ENCODE assay signal across 21 cellular contexts in the genomic region with DNA sequence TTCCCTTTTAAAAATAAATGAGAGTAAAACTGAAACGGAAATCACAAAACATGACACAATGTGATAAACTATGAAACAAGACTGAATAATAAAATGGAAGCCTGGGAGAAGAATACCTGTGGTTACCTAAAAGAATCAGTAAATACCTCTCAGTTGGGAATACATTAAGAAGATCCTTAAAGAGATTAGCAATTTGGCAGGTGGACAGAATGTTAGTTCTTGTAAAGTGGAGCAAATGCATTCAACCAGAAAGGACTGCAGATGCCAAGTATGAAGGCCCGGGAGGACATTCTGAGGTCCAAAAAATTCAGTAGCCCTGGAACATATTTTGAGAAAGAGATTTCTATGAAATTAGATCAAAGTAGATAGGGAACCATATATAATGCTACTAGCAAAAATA.
A peak's percentile ranks its signal among the peaks of the same experiment; 100 is the strongest.
DNase-seq lines count a peak whose midpoint lies in the region; ATAC-seq and TF ChIP-seq lines count a peak whose summit lies in the region.
"Had no signal": no experiment of that assay in that cellular context is flagged by ENCODE, and none has a peak within 500 bp of the region (broad histone marks: within the 10 kb centered on the region; RNA-seq: fewer than 3 reads in every experiment).

No MANE protein-coding gene starts in this region.

- no peak overlapping the region for H3K4me3 ChIP-seq in thyroid gland (replicated peaks in 1 of 3)
- no peak overlapping the region for H3K4me3 ChIP-seq in WERI-Rb-1 (ENCODE audit: low read depth, low read length)
- H3K4me3 ChIP-seq: GM12878, SK-N-MC had no signal

- peak; percentile 23 for DNase-seq in NCI-H345 (lab: John Stamatoyannopoulos, UW)
- DNase-seq in NCI-H345 treated with DMSO at 0.1 percent for 48 hours (lab: John Stamatoyannopoulos, UW; ENCODE audit: unreplicated experiment): no peak
- DNase-seq in NCI-H146 (lab: John Stamatoyannopoulos, UW): peak; percentile 23
- DNase-seq in NCI-H524 treated with DMSO at 0.1 percent for 48 hours (lab: John Stamatoyannopoulos, UW): peak; percentile 67
- peak; percentile 24 to 28 for DNase-seq in thyroid gland
- DNase-seq in mucosa of gallbladder (ENCODE audit: low spot score): no peak
- DNase-seq in WERI-Rb-1: no peak
- DNase-seq: Caco-2; CD4-positive, alpha-beta T cell; GOT3; KBM-7; NCI-H2029; NCI-H2227 treated with DMSO at 0.1 percent for 48 hours; NCI-H526 treated with DMSO at 0.1 percent for 48 hours; OCI-M1; Right ventricle myocardium superior had no signal

- H3K27me3 ChIP-seq in thyroid gland (no peaks in the 10 kb centered on the region), WERI-Rb-1 (ENCODE audit: insufficient read depth, low read depth, severe bottlenecking) (no peaks in the 10 kb centered on the region)

- H3K27ac ChIP-seq in thyroid gland (peak overlapping the region in 1 of 3 donors; percentile 8), WERI-Rb-1 (no peak overlapping the region)
- H3K27ac ChIP-seq: SK-N-MC had no signal

- TF ChIP-seq CTCF in thyroid gland (IDR thresholded peaks at IDR 0.05) (no peak), WERI-Rb-1 (IDR thresholded peaks at IDR 0.05; ENCODE audit: low read depth, low read length) (no peak)

- intact Hi-C loops in thyroid gland (cut with DNase I): no loop called here

- 46 to 54% methylated on average over 2 of the region's 2 CpGs for WGBS in thyroid gland, 2 donors

- TF ChIP-seq POLR2A in thyroid gland (IDR thresholded peaks at IDR 0.05): no peak

- H3K9me3 ChIP-seq in thyroid gland (no peaks in the 10 kb centered on the region), WERI-Rb-1 (ENCODE audit: severe bottlenecking) (no peaks in the 10 kb centered on the region)
- H3K9me3 ChIP-seq: Caco-2 had no signal

- H3K4me1 ChIP-seq in thyroid gland: peaks cover 8 to 25% of the 10 kb centered on the region in 2 donors
- H3K4me1 ChIP-seq: Caco-2 had no signal

- H3K36me3 ChIP-seq in thyroid gland (no peaks in the 10 kb centered on the region), WERI-Rb-1 (no peaks in the 10 kb centered on the region)

- ATAC-seq in GM18868 (IDR thresholded peaks at IDR 0.05; ENCODE audit: unreplicated experiment): no peak
- ATAC-seq: GM12878, HCT116, HepG2 had no signal

Comparison
In these comparisons a context has a peak if more than half of its experiments do, and no peak if none do; other contexts are left out.
1. DNase-seq: peak in NCI-H345 (single experiment), NCI-H146 (single experiment), NCI-H524 treated with DMSO at 0.1 percent for 48 hours (single experiment) and thyroid gland (2 of 2); none in NCI-H345 treated with DMSO at 0.1 percent for 48 hours (single experiment), mucosa of gallbladder (single experiment) and WERI-Rb-1 (single experiment).